In genomic region chr4:147096667-147097604, GRCh38 we compare ENCODE assay signal across 8 cellular contexts.
DNase-seq lines count a peak whose midpoint lies in the region; ATAC-seq and TF ChIP-seq lines count a peak whose summit lies in the region.

No MANE protein-coding gene starts in this region.

- no peak for TF ChIP-seq EP300 in neural cell (conservative IDR thresholded peaks at IDR 0.05; ENCODE audit: poor library complexity, severe bottlenecking)

- peak; percentile 79 for ATAC-seq in HG02973 (IDR thresholded peaks at IDR 0.05; ENCODE audit: unreplicated experiment)
- no peak for ATAC-seq in activated naive CD4-positive, alpha-beta T cell treated with anti-CD3 and anti-CD28 coated beads, Interleukin-2, amount 50 U/mL, for 72 hours
- no peak for ATAC-seq in omental fat pad (ENCODE audit: low FRiP score)

- H3K9ac ChIP-seq in neural cell (ENCODE audit: low read length): no peak overlapping the region

- no peak overlapping the region for H3K27ac ChIP-seq in PC-9
- H3K27ac ChIP-seq in neural cell (ENCODE audit: low read length): no peak overlapping the region

- DNase-seq in NCI-H82 (lab: John Stamatoyannopoulos, UW): peak; percentile 44
- no peak for DNase-seq in NCI-H82 treated with DMSO at 0.1 percent for 48 hours (lab: John Stamatoyannopoulos, UW; ENCODE audit: unreplicated experiment)
- peak in 1 of 2 experiments; percentile 36 for DNase-seq in PC-9
- no peak for DNase-seq in epithelial cell of proximal tubule (ENCODE audit: low read depth)
- DNase-seq in activated naive CD4-positive, alpha-beta T cell treated with anti-CD3 and anti-CD28 coated beads, Interleukin-2, amount 50 U/mL, for 72 hours (ENCODE audit: low spot score in 2 of 2): no peak
- no peak for DNase-seq in omental fat pad (ENCODE audit: low spot score)

- H2AFZ ChIP-seq in PC-9 (no peak overlapping the region), neural cell (ENCODE audit: low read depth, low read length) (no peak overlapping the region)

- CTCF ChIA-PET in PC-9 (lab: Charles Lee): interaction anchor here (0.7 to 1.8 kb wide), 7 partner anchors 12 to 857 kb away, joined by 3 to 25 read pairs (median 3); no protein-coding TSS in a partner anchor

- no peak overlapping the region for H3K4me3 ChIP-seq in PC-9
- no peak overlapping the region for H3K4me3 ChIP-seq in epithelial cell of proximal tubule (ENCODE audit: low read depth, low read length)
- no peak overlapping the region for H3K4me3 ChIP-seq in neural cell (ENCODE audit: low read length)

- no peaks in the 10 kb centered on the region for H3K27me3 ChIP-seq in PC-9 (ENCODE audit: insufficient read depth, low read depth)
- H3K27me3 ChIP-seq in neural cell (ENCODE audit: insufficient read depth, low read depth, low read length): no peaks in the 10 kb centered on the region

- no peak overlapping the region for H3K27ac Mint-ChIP-seq in activated naive CD4-positive, alpha-beta T cell treated with anti-CD3 and anti-CD28 coated beads, Interleukin-2, amount 50 U/mL, for 72 hours

- no peak overlapping the region for H3K4me2 ChIP-seq in PC-9
- H3K4me2 ChIP-seq in neural cell (ENCODE audit: low read length): no peak overlapping the region

- H3F3A ChIP-seq in PC-9 (ENCODE audit: insufficient read depth, low read depth): no peaks in the 10 kb centered on the region
- H3F3A ChIP-seq in neural cell (ENCODE audit: insufficient read depth, low read length, poor library complexity, severe bottlenecking): no peaks in the 10 kb centered on the region

- H4K20me1 ChIP-seq in PC-9 (ENCODE audit: insufficient read depth) (no peaks in the 10 kb centered on the region), neural cell (ENCODE audit: insufficient read depth) (no peaks in the 10 kb centered on the region)

- H3K9me3 Mint-ChIP-seq in activated naive CD4-positive, alpha-beta T cell treated with anti-CD3 and anti-CD28 coated beads, Interleukin-2, amount 50 U/mL, for 72 hours: no peaks in the 10 kb centered on the region

- H3K4me1 ChIP-seq in PC-9 (replicated peaks; ENCODE audit: insufficient read depth): no peaks in the 10 kb centered on the region

- H3K36me3 ChIP-seq in PC-9 (ENCODE audit: low read depth) (no peaks in the 10 kb centered on the region), neural cell (ENCODE audit: insufficient read depth, low read length) (no peaks in the 10 kb centered on the region)

- TF ChIP-seq CTCF in PC-9 (conservative IDR thresholded peaks at IDR 0.05) (peak; percentile 78), epithelial cell of proximal tubule (conservative IDR thresholded peaks at IDR 0.05; ENCODE audit: low read depth, low read length) (peak; percentile 63), neural cell (IDR thresholded peaks at IDR 0.05; ENCODE audit: poor library complexity, severe bottlenecking) (peak; percentile 85), omental fat pad (IDR thresholded peaks at IDR 0.05) (no peak)

- no peaks in the 10 kb centered on the region for H3K9me3 ChIP-seq in PC-9 (ENCODE audit: insufficient read depth, low read depth)
- no peaks in the 10 kb centered on the region for H3K9me3 ChIP-seq in neural cell (ENCODE audit: low read length)

- H3K36me3 Mint-ChIP-seq in activated naive CD4-positive, alpha-beta T cell treated with anti-CD3 and anti-CD28 coated beads, Interleukin-2, amount 50 U/mL, for 72 hours: no peaks in the 10 kb centered on the region

- POLR2A ChIA-PET in PC-9 (lab: Charles Lee; ENCODE audit: unreplicated experiment): no interaction called here

- H3K9me2 ChIP-seq in PC-9 (ENCODE audit: insufficient read depth): no peaks in the 10 kb centered on the region
- no peaks in the 10 kb centered on the region for H3K9me2 ChIP-seq in neural cell (ENCODE audit: insufficient read depth, low read length)

- no peaks in the 10 kb centered on the region for H3K79me2 ChIP-seq in PC-9 (ENCODE audit: low read depth)
- no peaks in the 10 kb centered on the region for H3K79me2 ChIP-seq in neural cell (replicated peaks; ENCODE audit: insufficient read depth, low read length)

- no TSS peak for BruUV-seq in PC-9 (replicated peaks; lab: Mats Ljungman, UMichigan)

- TF ChIP-seq RAD21 in neural cell (conservative IDR thresholded peaks at IDR 0.05): peak; percentile 91

- intact Hi-C loops in PC-9 (cut with micrococcal nuclease; ENCODE audit: unreplicated experiment): loop anchor here (1.0 to 10.0 kb wide), 6 partner anchors 78 to 770 kb away; partner anchors contain the start of gene TTC29

TF ChIP-seq in neural cell, 6 proteins besides CTCF, POLR2A, EP300 and RAD21:
- TF ChIP-seq SMC3 (conservative IDR thresholded peaks at IDR 0.05; ENCODE audit: poor library complexity) (peak; percentile 86), REST (IDR thresholded peaks at IDR 0.05; ENCODE audit: borderline replicate concordance) (no peak)

Comparison
In these comparisons a context has a peak if more than half of its experiments do, and no peak if none do; other contexts are left out.
1. CTCF ChIP-seq: peak in PC-9 (single experiment), epithelial cell of proximal tubule (single experiment) and neural cell (single experiment); none in omental fat pad (0 of 3).